Comparison of ENCODE assay signal across 1 cellular context in the genomic region with DNA sequence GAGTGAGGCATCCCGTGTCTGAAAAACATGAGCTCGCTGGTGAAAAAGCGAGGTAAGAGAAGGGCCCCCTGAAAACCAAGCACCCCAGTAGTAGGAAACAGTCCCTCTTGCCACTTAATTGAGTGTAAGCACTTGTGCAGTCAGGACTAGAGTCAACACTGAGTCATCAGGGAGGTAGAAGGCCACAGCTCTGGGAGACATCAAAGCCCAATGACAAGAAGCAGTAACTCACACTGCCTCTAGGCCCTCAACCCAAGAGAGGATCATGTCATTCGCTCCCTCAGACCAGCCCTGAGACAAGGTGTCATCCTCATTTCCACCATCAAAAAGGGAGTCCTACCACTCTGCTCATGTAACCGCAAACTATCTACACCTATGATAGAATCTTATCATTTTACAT.
TF ChIP-seq lines count a peak whose summit lies in the region.

No MANE protein-coding gene starts in this region.

TF ChIP-seq in K562, 482 proteins besides CTCF, POLR2A, EP300 and RAD21:
- TF ChIP-seq PML (IDR thresholded peaks at IDR 0.05; ENCODE audit: low read length), result no peak
- TF ChIP-seq, protein P1, sequence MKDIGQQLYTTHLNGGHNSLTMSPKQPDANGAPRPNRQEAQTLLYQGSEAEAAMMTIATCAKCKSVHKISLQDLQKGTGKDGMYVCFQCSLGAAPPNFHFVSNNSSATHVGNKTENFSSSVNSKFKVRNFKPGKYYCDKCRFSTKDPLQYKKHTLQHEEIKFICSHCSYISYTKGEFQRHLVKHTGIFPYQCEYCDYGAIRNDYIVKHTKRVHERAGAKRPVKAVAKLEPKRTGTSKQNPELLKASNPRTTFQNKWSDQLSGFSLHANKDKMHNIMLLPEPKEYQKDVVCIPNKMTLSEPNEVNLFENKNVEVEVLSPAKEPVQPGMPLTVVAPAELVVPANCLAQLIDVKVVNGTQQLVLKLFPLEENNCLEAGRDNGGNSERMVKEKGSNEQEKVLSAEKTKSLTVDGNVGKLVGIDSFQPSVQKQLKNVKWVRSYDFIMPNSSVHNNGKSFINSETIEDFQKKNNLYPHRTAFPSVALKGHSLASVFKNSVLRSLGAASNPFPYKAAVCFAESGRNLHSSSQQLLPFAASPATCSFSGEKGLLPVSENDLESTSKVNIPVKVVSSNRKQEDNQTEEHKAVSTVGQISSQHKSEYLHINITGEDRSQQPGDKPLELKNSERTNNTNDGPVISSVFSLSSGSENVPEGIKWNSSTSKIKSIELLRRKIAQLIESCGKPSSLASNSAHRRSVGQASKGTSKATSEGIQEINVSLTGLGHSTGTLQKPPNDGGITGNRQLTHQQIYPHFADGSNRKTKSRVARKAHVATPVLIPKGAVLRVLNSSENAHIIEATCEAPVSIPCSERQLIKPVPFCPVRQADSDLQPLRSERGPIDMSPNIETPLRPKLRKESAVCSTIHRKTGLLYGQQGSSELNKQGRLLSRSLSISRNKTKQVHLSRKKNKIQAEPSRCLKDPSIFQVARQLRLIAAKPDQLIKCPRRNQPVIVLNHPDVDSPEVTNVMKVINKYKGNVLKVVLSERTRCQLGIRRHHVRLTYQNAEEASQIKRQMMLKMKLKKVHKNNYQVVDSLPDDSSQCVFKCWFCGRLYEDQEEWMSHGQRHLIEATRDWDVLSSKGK (CRISPR knock-in tag; IDR thresholded peaks at IDR 0.05), result no peak
- no peak for TF ChIP-seq SIRT6 (IDR thresholded peaks at IDR 0.05; ENCODE audit: low read depth, low read length)
- peak; percentile 59 for TF ChIP-seq MEIS2 (IDR thresholded peaks at IDR 0.05; ENCODE audit: partially characterized antibody)
- TF ChIP-seq BHLHE40 (IDR thresholded peaks at IDR 0.05; ENCODE audit: low read length), result no peak
- TF ChIP-seq SREBF1 (IDR thresholded peaks at IDR 0.05; ENCODE audit: borderline replicate concordance, low read depth, low read length), result no peak
- TF ChIP-seq PBX2 (CRISPR knock-in tag; IDR thresholded peaks at IDR 0.05; ENCODE audit: low read depth), result no peak
- peak; percentile 41; the same call in 1 of the 2 replicates for TF ChIP-seq PBX2 (tag; conservative IDR thresholded peaks at IDR 0.05; ENCODE audit: low read depth)
- TF ChIP-seq NFRKB (IDR thresholded peaks at IDR 0.05; ENCODE audit: low read depth), result no peak
- TF ChIP-seq FOXK1 (CRISPR knock-in tag; IDR thresholded peaks at IDR 0.05; ENCODE audit: borderline replicate concordance), result no peak
- peak; percentile 64; the same call in 1 of the 2 replicates for TF ChIP-seq JUND (IDR thresholded peaks at IDR 0.05; ENCODE audit: borderline replicate concordance, low read depth, low read length)
- peak; percentile 44; the same call in 1 of the 3 replicates for TF ChIP-seq JUND (tag; IDR thresholded peaks at IDR 0.05; ENCODE audit: borderline replicate concordance, low read depth, low read length)
- TF ChIP-seq JUN (IDR thresholded peaks at IDR 0.05; ENCODE audit: borderline replicate concordance, low read depth, low read length), result peak; percentile 37; the same call in 1 of the 2 replicates
- TF ChIP-seq JUN (CRISPR knock-in tag; IDR thresholded peaks at IDR 0.05; ENCODE audit: borderline replicate concordance), result no peak
- no peak for TF ChIP-seq NR2C2 (CRISPR knock-in tag; IDR thresholded peaks at IDR 0.05)
- TF ChIP-seq NR2C2 (tag; IDR thresholded peaks at IDR 0.05), result peak; percentile 37; the same call in 1 of the 2 replicates
- TF ChIP-seq, protein P2, sequence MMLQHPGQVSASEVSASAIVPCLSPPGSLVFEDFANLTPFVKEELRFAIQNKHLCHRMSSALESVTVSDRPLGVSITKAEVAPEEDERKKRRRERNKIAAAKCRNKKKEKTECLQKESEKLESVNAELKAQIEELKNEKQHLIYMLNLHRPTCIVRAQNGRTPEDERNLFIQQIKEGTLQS (IDR thresholded peaks at IDR 0.05), result peak; percentile 62
- TF ChIP-seq, protein P2 (CRISPR knock-in tag; conservative IDR thresholded peaks at IDR 0.05), result no peak
- 0 out of 2 replicates have a peak, but pooled peaks have one; percentile 2 for TF ChIP-seq DDX20 (tag; IDR thresholded peaks at IDR 0.05; ENCODE audit: low read depth)
- no peak for TF ChIP-seq ZNF655 (CRISPR knock-in tag; IDR thresholded peaks at IDR 0.05)
- TF ChIP-seq FOXA3 (CRISPR knock-in tag; conservative IDR thresholded peaks at IDR 0.05 in 1 of 2, IDR thresholded peaks at IDR 0.05 in 1 of 2), result 0 out of 4 replicates have a peak, but pooled peaks of 1 of the 2 experiments have one; percentile 18
- TF ChIP-seq ZNF316 (IDR thresholded peaks at IDR 0.05), result no peak
- TF ChIP-seq RBFOX2 (IDR thresholded peaks at IDR 0.05; ENCODE audit: low read depth, low read length), result no peak
- TF ChIP-seq, protein P3, sequence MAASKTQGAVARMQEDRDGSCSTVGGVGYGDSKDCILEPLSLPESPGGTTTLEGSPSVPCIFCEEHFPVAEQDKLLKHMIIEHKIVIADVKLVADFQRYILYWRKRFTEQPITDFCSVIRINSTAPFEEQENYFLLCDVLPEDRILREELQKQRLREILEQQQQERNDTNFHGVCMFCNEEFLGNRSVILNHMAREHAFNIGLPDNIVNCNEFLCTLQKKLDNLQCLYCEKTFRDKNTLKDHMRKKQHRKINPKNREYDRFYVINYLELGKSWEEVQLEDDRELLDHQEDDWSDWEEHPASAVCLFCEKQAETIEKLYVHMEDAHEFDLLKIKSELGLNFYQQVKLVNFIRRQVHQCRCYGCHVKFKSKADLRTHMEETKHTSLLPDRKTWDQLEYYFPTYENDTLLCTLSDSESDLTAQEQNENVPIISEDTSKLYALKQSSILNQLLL (CRISPR knock-in tag; IDR thresholded peaks at IDR 0.05; ENCODE audit: borderline replicate concordance), result no peak
- TF ChIP-seq ZNF644 (tag; IDR thresholded peaks at IDR 0.05; ENCODE audit: low read depth), result no peak
- TF ChIP-seq ARNT (IDR thresholded peaks at IDR 0.05), result no peak
